1 cellular context compared by ENCODE assay signal in the genomic region with DNA sequence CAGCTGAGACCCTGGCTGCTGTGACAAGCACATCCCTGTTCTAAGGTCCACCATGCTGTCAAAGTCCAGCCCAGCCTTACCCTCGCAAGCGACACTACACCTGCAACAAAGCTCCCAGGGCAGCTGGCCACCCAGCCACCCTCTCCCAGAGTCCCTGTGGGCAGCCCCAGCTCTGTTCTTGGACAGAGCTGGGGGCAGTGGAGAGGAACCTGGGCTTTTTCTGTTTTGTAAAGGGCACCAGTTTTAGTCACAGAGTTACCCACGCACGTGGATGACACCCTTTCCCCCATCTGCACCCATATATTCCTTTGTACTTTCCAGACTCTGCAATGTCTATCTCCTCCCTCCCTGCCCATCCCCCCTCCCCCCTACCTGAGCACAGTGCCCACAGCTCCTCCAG.
TF ChIP-seq lines count a peak whose summit lies in the region.

No MANE protein-coding gene starts in this region.

TF ChIP-seq in HepG2, 621 proteins besides CTCF, POLR2A, EP300 and RAD21:
- TF ChIP-seq ZNF614 (CRISPR knock-in tag; IDR thresholded peaks at IDR 0.05; ENCODE audit: borderline replicate concordance) (no peak), ZNF652 (CRISPR knock-in tag; IDR thresholded peaks at IDR 0.05; ENCODE audit: borderline replicate concordance, low read depth) (no peak), CENPX (CRISPR knock-in tag; IDR thresholded peaks at IDR 0.05) (no peak), TBP (CRISPR knock-in tag; IDR thresholded peaks at IDR 0.05) (no peak), SALL1 (CRISPR knock-in tag; IDR thresholded peaks at IDR 0.05) (no peak), KDM5B (CRISPR knock-in tag; IDR thresholded peaks at IDR 0.05; ENCODE audit: borderline replicate concordance) (no peak), MED13 (CRISPR knock-in tag; IDR thresholded peaks at IDR 0.05) (no peak), ZSCAN22 (CRISPR knock-in tag; IDR thresholded peaks at IDR 0.05) (no peak), CC2D1A (CRISPR knock-in tag; IDR thresholded peaks at IDR 0.05) (no peak), ZNF12 (CRISPR knock-in tag; IDR thresholded peaks at IDR 0.05) (no peak), RXRA (CRISPR knock-in tag; IDR thresholded peaks at IDR 0.05) (no peak), GZF1 (CRISPR knock-in tag; IDR thresholded peaks at IDR 0.05) (no peak), ATM (IDR thresholded peaks at IDR 0.05; ENCODE audit: borderline replicate concordance) (no peak), NFKBIZ (CRISPR knock-in tag; IDR thresholded peaks at IDR 0.05) (no peak), ZNF703 (CRISPR knock-in tag; IDR thresholded peaks at IDR 0.05; ENCODE audit: borderline replicate concordance) (no peak)
- TF ChIP-seq, protein P1, sequence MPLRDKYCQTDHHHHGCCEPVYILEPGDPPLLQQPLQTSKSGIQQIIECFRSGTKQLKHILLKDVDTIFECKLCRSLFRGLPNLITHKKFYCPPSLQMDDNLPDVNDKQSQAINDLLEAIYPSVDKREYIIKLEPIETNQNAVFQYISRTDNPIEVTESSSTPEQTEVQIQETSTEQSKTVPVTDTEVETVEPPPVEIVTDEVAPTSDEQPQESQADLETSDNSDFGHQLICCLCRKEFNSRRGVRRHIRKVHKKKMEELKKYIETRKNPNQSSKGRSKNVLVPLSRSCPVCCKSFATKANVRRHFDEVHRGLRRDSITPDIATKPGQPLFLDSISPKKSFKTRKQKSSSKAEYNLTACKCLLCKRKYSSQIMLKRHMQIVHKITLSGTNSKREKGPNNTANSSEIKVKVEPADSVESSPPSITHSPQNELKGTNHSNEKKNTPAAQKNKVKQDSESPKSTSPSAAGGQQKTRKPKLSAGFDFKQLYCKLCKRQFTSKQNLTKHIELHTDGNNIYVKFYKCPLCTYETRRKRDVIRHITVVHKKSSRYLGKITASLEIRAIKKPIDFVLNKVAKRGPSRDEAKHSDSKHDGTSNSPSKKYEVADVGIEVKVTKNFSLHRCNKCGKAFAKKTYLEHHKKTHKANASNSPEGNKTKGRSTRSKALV (CRISPR knock-in tag; IDR thresholded peaks at IDR 0.05): no peak
- TF ChIP-seq, protein P2, sequence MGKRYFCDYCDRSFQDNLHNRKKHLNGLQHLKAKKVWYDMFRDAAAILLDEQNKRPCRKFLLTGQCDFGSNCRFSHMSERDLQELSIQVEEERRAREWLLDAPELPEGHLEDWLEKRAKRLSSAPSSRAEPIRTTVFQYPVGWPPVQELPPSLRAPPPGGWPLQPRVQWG (CRISPR knock-in tag; IDR thresholded peaks at IDR 0.05; ENCODE audit: borderline replicate concordance, low read depth): no peak
- TF ChIP-seq, protein P3, sequence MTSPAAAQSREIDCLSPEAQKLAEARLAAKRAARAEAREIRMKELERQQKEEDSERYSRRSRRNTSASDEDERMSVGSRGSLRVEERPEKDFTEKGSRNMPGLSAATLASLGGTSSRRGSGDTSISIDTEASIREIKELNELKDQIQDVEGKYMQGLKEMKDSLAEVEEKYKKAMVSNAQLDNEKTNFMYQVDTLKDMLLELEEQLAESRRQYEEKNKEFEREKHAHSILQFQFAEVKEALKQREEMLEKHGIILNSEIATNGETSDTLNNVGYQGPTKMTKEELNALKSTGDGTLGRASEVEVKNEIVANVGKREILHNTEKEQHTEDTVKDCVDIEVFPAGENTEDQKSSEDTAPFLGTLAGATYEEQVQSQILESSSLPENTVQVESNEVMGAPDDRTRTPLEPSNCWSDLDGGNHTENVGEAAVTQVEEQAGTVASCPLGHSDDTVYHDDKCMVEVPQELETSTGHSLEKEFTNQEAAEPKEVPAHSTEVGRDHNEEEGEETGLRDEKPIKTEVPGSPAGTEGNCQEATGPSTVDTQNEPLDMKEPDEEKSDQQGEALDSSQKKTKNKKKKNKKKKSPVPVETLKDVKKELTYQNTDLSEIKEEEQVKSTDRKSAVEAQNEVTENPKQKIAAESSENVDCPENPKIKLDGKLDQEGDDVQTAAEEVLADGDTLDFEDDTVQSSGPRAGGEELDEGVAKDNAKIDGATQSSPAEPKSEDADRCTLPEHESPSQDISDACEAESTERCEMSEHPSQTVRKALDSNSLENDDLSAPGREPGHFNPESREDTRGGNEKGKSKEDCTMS (CRISPR knock-in tag; conservative IDR thresholded peaks at IDR 0.05): no peak
- TF ChIP-seq, protein P4, sequence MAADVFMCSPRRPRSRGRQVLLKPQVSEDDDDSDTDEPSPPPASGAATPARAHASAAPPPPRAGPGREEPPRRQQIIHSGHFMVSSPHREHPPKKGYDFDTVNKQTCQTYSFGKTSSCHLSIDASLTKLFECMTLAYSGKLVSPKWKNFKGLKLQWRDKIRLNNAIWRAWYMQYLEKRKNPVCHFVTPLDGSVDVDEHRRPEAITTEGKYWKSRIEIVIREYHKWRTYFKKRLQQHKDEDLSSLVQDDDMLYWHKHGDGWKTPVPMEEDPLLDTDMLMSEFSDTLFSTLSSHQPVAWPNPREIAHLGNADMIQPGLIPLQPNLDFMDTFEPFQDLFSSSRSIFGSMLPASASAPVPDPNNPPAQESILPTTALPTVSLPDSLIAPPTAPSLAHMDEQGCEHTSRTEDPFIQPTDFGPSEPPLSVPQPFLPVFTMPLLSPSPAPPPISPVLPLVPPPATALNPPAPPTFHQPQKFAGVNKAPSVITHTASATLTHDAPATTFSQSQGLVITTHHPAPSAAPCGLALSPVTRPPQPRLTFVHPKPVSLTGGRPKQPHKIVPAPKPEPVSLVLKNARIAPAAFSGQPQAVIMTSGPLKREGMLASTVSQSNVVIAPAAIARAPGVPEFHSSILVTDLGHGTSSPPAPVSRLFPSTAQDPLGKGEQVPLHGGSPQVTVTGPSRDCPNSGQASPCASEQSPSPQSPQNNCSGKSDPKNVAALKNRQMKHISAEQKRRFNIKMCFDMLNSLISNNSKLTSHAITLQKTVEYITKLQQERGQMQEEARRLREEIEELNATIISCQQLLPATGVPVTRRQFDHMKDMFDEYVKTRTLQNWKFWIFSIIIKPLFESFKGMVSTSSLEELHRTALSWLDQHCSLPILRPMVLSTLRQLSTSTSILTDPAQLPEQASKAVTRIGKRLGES (CRISPR knock-in tag; IDR thresholded peaks at IDR 0.05; ENCODE audit: borderline replicate concordance): no peak
- TF ChIP-seq, protein P5, sequence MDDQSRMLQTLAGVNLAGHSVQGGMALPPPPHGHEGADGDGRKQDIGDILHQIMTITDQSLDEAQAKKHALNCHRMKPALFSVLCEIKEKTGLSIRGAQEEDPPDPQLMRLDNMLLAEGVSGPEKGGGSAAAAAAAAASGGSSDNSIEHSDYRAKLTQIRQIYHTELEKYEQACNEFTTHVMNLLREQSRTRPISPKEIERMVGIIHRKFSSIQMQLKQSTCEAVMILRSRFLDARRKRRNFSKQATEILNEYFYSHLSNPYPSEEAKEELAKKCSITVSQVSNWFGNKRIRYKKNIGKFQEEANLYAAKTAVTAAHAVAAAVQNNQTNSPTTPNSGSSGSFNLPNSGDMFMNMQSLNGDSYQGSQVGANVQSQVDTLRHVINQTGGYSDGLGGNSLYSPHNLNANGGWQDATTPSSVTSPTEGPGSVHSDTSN (CRISPR knock-in tag; IDR thresholded peaks at IDR 0.05; ENCODE audit: borderline replicate concordance): no peak
